ENCODE assay signal across 25 cellular contexts in genomic region chr3:112611813-112612515, GRCh38. TPM values are rescaled to one million over a fixed set of nuclear protein-coding genes. Genes with fewer than 3 reads are reported as not detected.
DNase-seq lines count a peak whose midpoint lies in the region; ATAC-seq, FAIRE-seq and TF ChIP-seq lines count a peak whose summit lies in the region.
"Had no signal": no experiment of that assay in that cellular context is flagged by ENCODE, and none has a peak within 500 bp of the region (broad histone marks: within the 10 kb centered on the region; RNA-seq: fewer than 3 reads in every experiment).

No MANE protein-coding gene starts in this region.

- TF ChIP-seq RAD21 in K562 (CRISPR knock-in tag; conservative IDR thresholded peaks at IDR 0.05 in 1 of 2, IDR thresholded peaks at IDR 0.05 in 1 of 2), result no peak

- no peaks in the 10 kb centered on the region for H3K36me3 ChIP-seq in K562 (ENCODE audit: control insufficient read depth, insufficient read depth, low read length)
- H3K36me3 ChIP-seq: gastrocnemius medialis, neutrophil, spleen had no signal

- DNase-seq in right cardiac atrium, result peak in 1 of 3 donors; percentile 33
- no peak for DNase-seq in Right ventricle myocardium superior
- no peak for DNase-seq in K562 (ENCODE audit: extremely low read depth in 1 of 4, low spot score in 3 of 4)
- no peak for DNase-seq in nephron progenitor cell
- DNase-seq in DMS153 (lab: John Stamatoyannopoulos, UW), result no peak
- no peak for DNase-seq in frontal cortex (ENCODE audit: low spot score in 2 of 2)
- DNase-seq: activated CD4-positive, alpha-beta memory T cell treated with anti-CD3 and anti-CD28 coated beads, Interleukin-2, amount 10 ng/mL, durations not matched to agents 7 days and 5 days; activated gamma-delta T cell; body of pancreas; C1 segment of cervical spinal cord; gastrocnemius medialis; HFFc6; mammary epithelial cell; NCI-H446 treated with DMSO at 0.1 percent for 48 hours; SIG-M5; spleen; stimulated activated CD4-positive, alpha-beta T cell treated with anti-CD3 and anti-CD28 coated beads, Interleukin-2, amount 100 ng/mL, for 48 hours; SW 1271; T1000 had no signal

- no peaks in the 10 kb centered on the region for H3K27me3 Mint-ChIP-seq in nephron progenitor cell (ENCODE audit: low read depth, poor library complexity)

- POLR2A ChIA-PET in K562 (lab: Yijun Ruan, JAX), result interaction anchor here (1.2 kb wide), 1 partner anchor 12 kb away, joined by 3 read pairs; no protein-coding TSS in a partner anchor

- H3K4me3 Mint-ChIP-seq in nephron progenitor cell, result no peak overlapping the region
- H3K4me3 Mint-ChIP-seq: activated CD4-positive, alpha-beta memory T cell treated with anti-CD3 and anti-CD28 coated beads, Interleukin-2, amount 10 ng/mL, durations not matched to agents 7 days and 5 days; HFFc6; stimulated activated effector memory CD8-positive, alpha-beta T cell treated with anti-CD3 and anti-CD28 coated beads, Interleukin-12 subunit alpha, Interleukin-12 subunit beta, amount 100 ng/mL, for 72 hours had no signal

- H3K9me3 Mint-ChIP-seq in nephron progenitor cell, result no peaks in the 10 kb centered on the region
- H3K9me3 Mint-ChIP-seq: activated CD4-positive, alpha-beta memory T cell treated with anti-CD3 and anti-CD28 coated beads, Interleukin-2, amount 10 ng/mL, durations not matched to agents 7 days and 5 days; HFFc6; stimulated activated effector memory CD8-positive, alpha-beta T cell treated with anti-CD3 and anti-CD28 coated beads, Interleukin-12 subunit alpha, Interleukin-12 subunit beta, amount 100 ng/mL, for 72 hours had no signal

- TF ChIP-seq CTCF in K562 (IDR thresholded peaks at IDR 0.05 in 2 of 3, conservative IDR thresholded peaks at IDR 0.05 in 1 of 3; ENCODE audit: insufficient read depth in 2 of 3, low read depth in 1 of 3, low read length in 3 of 3) (no peak), nephron progenitor cell (IDR thresholded peaks at IDR 0.05) (no peak)

- H3K36me3 Mint-ChIP-seq in nephron progenitor cell (ENCODE audit: low read depth), result peaks cover 70% of the 10 kb centered on the region
- H3K36me3 Mint-ChIP-seq: stimulated activated effector memory CD8-positive, alpha-beta T cell treated with anti-CD3 and anti-CD28 coated beads, Interleukin-12 subunit alpha, Interleukin-12 subunit beta, amount 100 ng/mL, for 72 hours had no signal

- WGBS in right cardiac atrium, result 70% methylated on average over 4 of the region's 4 CpGs
- WGBS in K562 (ENCODE audit: insufficient coverage, low coverage, missing lambda C conversion rate), result 14% methylated on average over 4 of the region's 4 CpGs

- intact Hi-C loops in right cardiac atrium (cut with DNase I) (no loop called here), Right ventricle myocardium superior (cut with DNase I) (no loop called here), K562 (cut with micrococcal nuclease) (no loop called here)

- H2AFZ ChIP-seq in K562 (ENCODE audit: low read depth, low read length), result peak overlapping the region; percentile 56; the same call in 1 of the 2 replicates

- in situ Hi-C loops in K562 (cut with MboI), result no loop called here

- no peak overlapping the region; the same call in 1 of the 2 replicates for H3K4me2 ChIP-seq in K562 (ENCODE audit: insufficient read depth, low read length)

- H3K4me1 Mint-ChIP-seq in nephron progenitor cell, result peaks cover 26% of the 10 kb centered on the region
- H3K4me1 Mint-ChIP-seq: activated CD4-positive, alpha-beta memory T cell treated with anti-CD3 and anti-CD28 coated beads, Interleukin-2, amount 10 ng/mL, durations not matched to agents 7 days and 5 days; stimulated activated effector memory CD8-positive, alpha-beta T cell treated with anti-CD3 and anti-CD28 coated beads, Interleukin-12 subunit alpha, Interleukin-12 subunit beta, amount 100 ng/mL, for 72 hours had no signal

- H3K27ac ChIP-seq in right cardiac atrium (ENCODE audit: low read length), result no peak overlapping the region
- no peak overlapping the region for H3K27ac ChIP-seq in K562 (ENCODE audit: extremely low read depth, low read depth, low read length)
- H3K27ac ChIP-seq: body of pancreas, gastrocnemius medialis, neutrophil, suprapubic skin had no signal

- H3K79me2 ChIP-seq in K562 (ENCODE audit: control insufficient read depth, insufficient read depth, low read length), result no peaks in the 10 kb centered on the region

- H3K4me1 ChIP-seq in right cardiac atrium (ENCODE audit: control insufficient read depth, insufficient read depth, low read length) (no peaks in the 10 kb centered on the region), K562 (replicated peaks in 1 of 2; ENCODE audit: control insufficient read depth in 2 of 2, insufficient read depth in 2 of 2, low read length in 2 of 2) (peaks cover 0 to 2% of the 10 kb centered on the region in 2 experiments; a peak in 2 of 5 replicates)
- H3K4me1 ChIP-seq: body of pancreas, suprapubic skin had no signal

- peak; percentile 38 to 68 for ATAC-seq in right cardiac atrium
- no peak for ATAC-seq in Right ventricle myocardium superior (ENCODE audit: poor library complexity)
- no peak for ATAC-seq in K562
- no peak for ATAC-seq in GM18520 (IDR thresholded peaks at IDR 0.05; ENCODE audit: unreplicated experiment)
- ATAC-seq: body of pancreas; stimulated activated effector memory CD8-positive, alpha-beta T cell treated with anti-CD3 and anti-CD28 coated beads, Interleukin-12 subunit alpha, Interleukin-12 subunit beta, amount 100 ng/mL, for 72 hours had no signal

- H4K20me1 ChIP-seq in K562 (replicated peaks; ENCODE audit: control insufficient read depth, insufficient read depth, low read length), result no peaks in the 10 kb centered on the region

- H3K27me3 ChIP-seq in right cardiac atrium (ENCODE audit: control insufficient read depth, insufficient read depth) (no peaks in the 10 kb centered on the region), K562 (ENCODE audit: control insufficient read depth in 2 of 2, insufficient read depth in 2 of 2, low read length in 2 of 2) (no peaks in the 10 kb centered on the region)
- H3K27me3 ChIP-seq: body of pancreas, gastrocnemius medialis, neutrophil, spleen, suprapubic skin had no signal

- no TSS peak for BruUV-seq in K562 (replicated peaks; lab: Mats Ljungman, UMichigan)

- H3K9me3 ChIP-seq in right cardiac atrium (ENCODE audit: control insufficient read depth, low read length) (no peaks in the 10 kb centered on the region), K562 (replicated peaks; ENCODE audit: control insufficient read depth, insufficient read depth, low read depth, low read length) (no peaks in the 10 kb centered on the region; the same call in 1 of the 2 replicates)
- H3K9me3 ChIP-seq: body of pancreas, gastrocnemius medialis, neutrophil, spleen, suprapubic skin had no signal

- H3K9ac ChIP-seq in K562 (ENCODE audit: insufficient read depth in 1 of 2, low read depth in 2 of 2, low read length in 2 of 2), result no peak overlapping the region

- peak overlapping the region; percentile 86 for H3K27ac Mint-ChIP-seq in nephron progenitor cell
- H3K27ac Mint-ChIP-seq: activated CD4-positive, alpha-beta memory T cell treated with anti-CD3 and anti-CD28 coated beads, Interleukin-2, amount 10 ng/mL, durations not matched to agents 7 days and 5 days; stimulated activated effector memory CD8-positive, alpha-beta T cell treated with anti-CD3 and anti-CD28 coated beads, Interleukin-12 subunit alpha, Interleukin-12 subunit beta, amount 100 ng/mL, for 72 hours had no signal

- CTCF ChIA-PET in K562 (lab: Yijun Ruan, JAX; ENCODE audit: low intra/inter-chr PET ratio), result no interaction called here

- no peak for TF ChIP-seq POLR2A in K562 (conservative IDR thresholded peaks at IDR 0.05)

- H3K9me1 ChIP-seq in K562 (ENCODE audit: control insufficient read depth, insufficient read depth, low read length), result no peaks in the 10 kb centered on the region

- peak; percentile 52 for FAIRE-seq in K562 (lab: Jason Lieb, UNC)
- FAIRE-seq in frontal cortex (lab: Jason Lieb, UNC), result no peak
- FAIRE-seq: keratinocyte, urothelium cell line had no signal

- no peak for TF ChIP-seq EP300 in K562 (IDR thresholded peaks at IDR 0.05; ENCODE audit: low read length)

- H3K4me3 ChIP-seq in right cardiac atrium (ENCODE audit: low read length) (no peak overlapping the region), K562 (no peak overlapping the region)
- H3K4me3 ChIP-seq: body of pancreas, gastrocnemius medialis, spleen, suprapubic skin had no signal

RNA-seq across cellular contexts. Expression of gene CCDC80, which starts 29.0 kb away (rescaled TPM):
- total RNA-seq in right cardiac atrium, result 100 to 1,000 TPM; 123 to 187 (median 152) TPM
- 20.3 TPM for polyA plus RNA-seq in right cardiac atrium
- total RNA-seq in Right ventricle myocardium superior, result 54.0 TPM
- total RNA-seq in K562 (2011; cell fraction: chromatin; rRNA removed; ENCODE audit: low replicate concordance), result 0.56 TPM in 1 of 2 replicates, not detected in the other
- 0.39 TPM in 1 of 2 replicates, not detected in the other for total RNA-seq in K562 (2011; cell fraction: nucleolus; rRNA removed)
- 0.44 and 0.69 TPM in 2 replicates for total RNA-seq in K562 (2011; cell fraction: nucleoplasm; rRNA removed)
- 0.59 and 0.61 TPM in 2 replicates for total RNA-seq in K562 (2014; rRNA removed)
- 0.69 and 1.5 TPM in 2 replicates for total RNA-seq in K562 (2014; rRNA removed; fragmentation: Illumina TruSeq; extraction: Trizol)
- 1.5 and 1.6 TPM in 2 replicates for total RNA-seq in K562 (2015; rRNA removed; fragmentation: Illumina TruSeq; extraction: Trizol)
- 1.4 and 2.2 TPM in 2 replicates for total RNA-seq in K562 (2021)
- polyA plus RNA-seq in K562 (2011; rRNA removed), result 0.12 and 0.17 TPM in 2 replicates
- polyA plus RNA-seq in K562 (2011; cell fraction: cytosol; rRNA removed), result 0.10 TPM in 1 of 2 replicates, not detected in the other
- 0.20 and 0.48 TPM in 2 replicates for polyA plus RNA-seq in K562 (2011; cell fraction: nucleus; rRNA removed)
- 2.2 and 5.9 TPM in 2 replicates for polyA plus RNA-seq in K562 (2012)
- polyA plus RNA-seq in K562 (2014; fragmentation: Illumina TruSeq; extraction: Trizol), result 0.40 and 1.4 TPM in 2 replicates
- 1 to 10 TPM in 1 of 2 experiments, under 1 TPM in 1; 0.73 to 2.0 TPM for polyA plus RNA-seq in K562 (2014; fragmentation: Nextera tagmentation; extraction: Ambion mirVana)
- 0.19 and 1.1 TPM in 2 replicates for polyA plus RNA-seq in K562 (2014; rRNA removed)
- 0.25 TPM in 1 of 2 replicates, not detected in the other for polyA minus RNA-seq in K562 (2011; rRNA and poly(A)+ RNA removed)
- not detected in 2 replicates for polyA minus RNA-seq in K562 (2011; cell fraction: cytosol; rRNA and poly(A)+ RNA removed)
- 0.13 and 0.22 TPM in 2 replicates for polyA minus RNA-seq in K562 (2011; cell fraction: nucleus; rRNA and poly(A)+ RNA removed)
- total RNA-seq in frontal cortex, result 2.9 TPM

RNA-seq across cellular contexts. Expression of gene SLC35A5, which starts 50.1 kb away (rescaled TPM):
- 10 to 100 TPM; 16.5 to 21.8 (median 18.2) TPM for total RNA-seq in right cardiac atrium
- 10.8 TPM for polyA plus RNA-seq in right cardiac atrium
- total RNA-seq in Right ventricle myocardium superior, result 13.7 TPM
- 2.8 and 10.1 TPM in 2 replicates for total RNA-seq in K562 (2011; cell fraction: chromatin; rRNA removed; ENCODE audit: low replicate concordance)
- 3.5 and 3.7 TPM in 2 replicates for total RNA-seq in K562 (2011; cell fraction: nucleolus; rRNA removed)
- total RNA-seq in K562 (2011; cell fraction: nucleoplasm; rRNA removed), result 4.8 and 7.8 TPM in 2 replicates
- 4.0 and 6.7 TPM in 2 replicates for total RNA-seq in K562 (2014; rRNA removed)
- total RNA-seq in K562 (2014; rRNA removed; fragmentation: Illumina TruSeq; extraction: Trizol), result 10.9 and 14.6 TPM in 2 replicates
- 7.8 and 9.6 TPM in 2 replicates for total RNA-seq in K562 (2015; rRNA removed; fragmentation: Illumina TruSeq; extraction: Trizol)
- total RNA-seq in K562 (2021), result 8.4 and 10.6 TPM in 2 replicates
- 10.5 and 11.9 TPM in 2 replicates for polyA plus RNA-seq in K562 (2011; rRNA removed)
- 4.0 and 10.1 TPM in 2 replicates for polyA plus RNA-seq in K562 (2011; cell fraction: cytosol; rRNA removed)
- polyA plus RNA-seq in K562 (2011; cell fraction: nucleus; rRNA removed), result 4.9 and 6.2 TPM in 2 replicates
- 6.4 and 9.8 TPM in 2 replicates for polyA plus RNA-seq in K562 (2012)
- 8.4 and 9.7 TPM in 2 replicates for polyA plus RNA-seq in K562 (2014; fragmentation: Illumina TruSeq; extraction: Trizol)
- polyA plus RNA-seq in K562 (2014; fragmentation: Nextera tagmentation; extraction: Ambion mirVana), result 10 to 100 TPM; 12.9 to 13.0 TPM
- 4.9 and 8.0 TPM in 2 replicates for polyA plus RNA-seq in K562 (2014; rRNA removed)
- 14.5 and 17.2 TPM in 2 replicates for polyA minus RNA-seq in K562 (2011; rRNA and poly(A)+ RNA removed)
- polyA minus RNA-seq in K562 (2011; cell fraction: cytosol; rRNA and poly(A)+ RNA removed), result 9.2 and 11.0 TPM in 2 replicates
- 2.0 and 4.8 TPM in 2 replicates for polyA minus RNA-seq in K562 (2011; cell fraction: nucleus; rRNA and poly(A)+ RNA removed)
- 51.4 TPM for total RNA-seq in frontal cortex

RNA-seq across cellular contexts. Expression of gene ATG3, which starts 50.2 kb away (rescaled TPM):
- 10 to 100 TPM; 40.0 to 45.0 (median 42.6) TPM for total RNA-seq in right cardiac atrium
- 36.5 TPM for polyA plus RNA-seq in right cardiac atrium
- 37.6 TPM for total RNA-seq in Right ventricle myocardium superior
- total RNA-seq in K562 (2011; cell fraction: chromatin; rRNA removed; ENCODE audit: low replicate concordance), result 13.8 and 25.1 TPM in 2 replicates
- total RNA-seq in K562 (2011; cell fraction: nucleolus; rRNA removed), result 11.0 and 14.2 TPM in 2 replicates
- 12.1 and 16.2 TPM in 2 replicates for total RNA-seq in K562 (2011; cell fraction: nucleoplasm; rRNA removed)
- 92.1 and 107 TPM in 2 replicates for total RNA-seq in K562 (2014; rRNA removed)
- total RNA-seq in K562 (2014; rRNA removed; fragmentation: Illumina TruSeq; extraction: Trizol), result 58.5 and 66.0 TPM in 2 replicates
- total RNA-seq in K562 (2015; rRNA removed; fragmentation: Illumina TruSeq; extraction: Trizol), result 63.8 and 67.0 TPM in 2 replicates
- total RNA-seq in K562 (2021), result 61.9 and 64.7 TPM in 2 replicates
- 39.2 and 52.0 TPM in 2 replicates for polyA plus RNA-seq in K562 (2011; rRNA removed)
- polyA plus RNA-seq in K562 (2011; cell fraction: cytosol; rRNA removed), result 25.5 and 30.8 TPM in 2 replicates
- polyA plus RNA-seq in K562 (2011; cell fraction: nucleus; rRNA removed), result 15.2 and 16.3 TPM in 2 replicates
- polyA plus RNA-seq in K562 (2012), result 53.5 and 66.3 TPM in 2 replicates
- polyA plus RNA-seq in K562 (2014; fragmentation: Illumina TruSeq; extraction: Trizol), result 73.3 and 83.7 TPM in 2 replicates
- polyA plus RNA-seq in K562 (2014; fragmentation: Nextera tagmentation; extraction: Ambion mirVana), result 10 to 100 TPM; 48.7 to 60.9 TPM
- 60.7 and 69.3 TPM in 2 replicates for polyA plus RNA-seq in K562 (2014; rRNA removed)
- 61.4 and 63.4 TPM in 2 replicates for polyA minus RNA-seq in K562 (2011; rRNA and poly(A)+ RNA removed)
- polyA minus RNA-seq in K562 (2011; cell fraction: cytosol; rRNA and poly(A)+ RNA removed), result 31.9 and 33.2 TPM in 2 replicates
- polyA minus RNA-seq in K562 (2011; cell fraction: nucleus; rRNA and poly(A)+ RNA removed), result 18.2 and 25.7 TPM in 2 replicates
- total RNA-seq in frontal cortex, result 51.8 TPM

Comparison
In these comparisons a context has a peak if more than half of its experiments do, and no peak if none do; other contexts are left out.
1. ATAC-seq: peak in right cardiac atrium (2 of 2); none in Right ventricle myocardium superior (single experiment), K562 (single experiment) and GM18520 (single experiment).
2. RNA of gene CCDC80, which starts 29.0 kb away (total RNA-seq): 123 to 187 TPM in right cardiac atrium and 54.0 TPM in Right ventricle myocardium superior (single experiment); 2.9 TPM in frontal cortex (single experiment) and 0.39 to 2.2 TPM in K562; every median in the first group is over 10 times any median in the second.